ENCODE assay signal across 8 cellular contexts in the genomic region with DNA sequence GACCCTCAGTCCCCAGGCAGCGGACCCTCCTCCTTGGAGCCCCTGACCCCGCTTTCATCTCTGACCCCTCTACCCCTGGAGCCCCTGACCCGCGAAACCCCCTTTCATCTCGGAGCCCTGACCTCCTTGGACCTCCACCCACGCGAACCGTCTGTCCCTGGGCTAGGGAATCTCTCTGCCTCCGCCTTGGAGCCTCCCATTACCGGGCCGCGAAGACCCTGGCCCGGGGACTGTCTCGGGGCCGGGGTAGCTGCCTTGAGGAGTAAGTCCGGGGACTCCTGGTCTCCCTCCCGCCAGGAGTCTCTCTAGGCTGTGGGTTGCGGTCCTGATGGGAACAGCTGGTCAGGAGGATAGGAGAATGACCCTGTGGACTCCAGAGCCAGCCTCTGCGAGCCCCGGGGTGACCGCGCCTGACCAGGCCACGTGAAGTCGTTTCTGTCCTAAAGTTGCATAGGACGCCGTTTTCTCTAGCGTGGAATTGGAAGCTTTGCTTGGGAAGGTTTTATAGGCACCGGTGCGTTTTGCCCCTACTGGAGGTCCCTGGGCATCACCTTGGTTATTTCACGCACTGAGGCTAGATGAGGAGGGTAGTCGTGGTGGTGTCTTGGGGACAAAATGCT. TPM values are rescaled to one million over a fixed set of nuclear protein-coding genes. Genes with fewer than 3 reads are reported as not detected.
DNase-seq lines count a peak whose midpoint lies in the region; ATAC-seq and TF ChIP-seq lines count a peak whose summit lies in the region.

No MANE protein-coding gene starts in this region.

- TF ChIP-seq POLR2A in right lobe of liver (IDR thresholded peaks at IDR 0.05) = peak; percentile 28

- H3K36me3 Mint-ChIP-seq in type B pancreatic cell = no peaks in the 10 kb centered on the region

- H3K4me1 Mint-ChIP-seq in type B pancreatic cell (ENCODE audit: unreplicated experiment) = peaks cover 27% of the 10 kb centered on the region

- TF ChIP-seq CTCF in C4-2B (conservative IDR thresholded peaks at IDR 0.05) (no peak; the same call in 1 of the 2 replicates), right lobe of liver (IDR thresholded peaks at IDR 0.05) (no peak), type B pancreatic cell (conservative IDR thresholded peaks at IDR 0.05) (peak; percentile 62)

- H3K4me3 ChIP-seq in HUES6 (ENCODE audit: low read depth, low read length) = peak overlapping the region; percentile 90
- peak overlapping the region; percentile 70 to 92 (median 74) for H3K4me3 ChIP-seq in right lobe of liver

- H3K27ac ChIP-seq in C4-2B (peak overlapping the region; percentile 93), HUES6 (ENCODE audit: low read depth, low read length) (no peak overlapping the region), right lobe of liver (peak overlapping the region; percentile 73 to 97 (median 73))

- H3K36me3 ChIP-seq in HUES6 (ENCODE audit: control insufficient read depth, insufficient read depth, low read length) (no peaks in the 10 kb centered on the region), right lobe of liver (no peaks in the 10 kb centered on the region)

- H3K4me1 ChIP-seq in HUES6 (ENCODE audit: control insufficient read depth, insufficient read depth, low read length) (peaks cover 26% of the 10 kb centered on the region), right lobe of liver (peaks cover 0 to 50% (median 22%) of the 10 kb centered on the region in 4 donors)

- H3K27me3 Mint-ChIP-seq in type B pancreatic cell = peaks cover 12% of the 10 kb centered on the region

- H3K9me3 Mint-ChIP-seq in type B pancreatic cell = no peaks in the 10 kb centered on the region

- peak; percentile 46 to 67 (median 56) for ATAC-seq in right lobe of liver
- no peak for ATAC-seq in HG02763 (IDR thresholded peaks at IDR 0.05; ENCODE audit: unreplicated experiment)

- DNase-seq in astrocyte of the hippocampus (ENCODE audit: low read depth, low spot score) (peak; percentile 37), right lobe of liver (peak; percentile 71 to 87 (median 86)), type B pancreatic cell (ENCODE audit: extremely low spot score, unreplicated experiment) (no peak), activated gamma-delta T cell treated with Interleukin-2 at 50 U/mL for 16 hours (no peak), NK-92 (lab: John Stamatoyannopoulos, UW; ENCODE audit: unreplicated experiment) (no peak)

- no peaks in the 10 kb centered on the region for H3K9me3 ChIP-seq in HUES6 (ENCODE audit: control insufficient read depth, insufficient read depth, low read depth, low read length)
- no peaks in the 10 kb centered on the region for H3K9me3 ChIP-seq in right lobe of liver

- peak overlapping the region; percentile 90 for H3K27ac Mint-ChIP-seq in type B pancreatic cell

- H3K27me3 ChIP-seq in HUES6 (ENCODE audit: control insufficient read depth, insufficient read depth, low read length) (peaks cover 29% of the 10 kb centered on the region), right lobe of liver (no peaks in the 10 kb centered on the region)

- 0% methylated on average over 9 of the region's 31 CpGs for WGBS in right lobe of liver (ENCODE audit: insufficient coverage, low coverage, low lambda C conversion rate, missing lambda C conversion rate)

- intact Hi-C loops in right lobe of liver (cut with DNase I) = no loop called here

- H3K9ac ChIP-seq in HUES6 (ENCODE audit: low read length) = peak overlapping the region; percentile 50

- H3K4me3 Mint-ChIP-seq in type B pancreatic cell = peak overlapping the region; percentile 96

RNA-seq across cellular contexts. Expression of a gene that starts 0.8 kb away (rescaled TPM):
- total RNA-seq in right lobe of liver (10 to 100 TPM; 14.1 to 34.8 (median 30.6) TPM), type B pancreatic cell (ENCODE audit: low replicate concordance) (55.9 and 56.9 TPM in 2 replicates)

Comparison
In these comparisons a context has a peak if more than half of its experiments do, and no peak if none do; other contexts are left out.
1. DNase-seq: peak in astrocyte of the hippocampus (single experiment) and right lobe of liver (3 of 3); none in type B pancreatic cell (single experiment), activated gamma-delta T cell treated with Interleukin-2 at 50 U/mL for 16 hours (single experiment) and NK-92 (single experiment).